9 cellular contexts compared by ENCODE assay signal in genomic region chr19:16293133-16294085, GRCh38.
DNase-seq lines count a peak whose midpoint lies in the region; ATAC-seq lines count a peak whose summit lies in the region.
"Had no signal": no experiment of that assay in that cellular context is flagged by ENCODE, and none has a peak within 500 bp of the region (broad histone marks: within the 10 kb centered on the region; RNA-seq: fewer than 3 reads in every experiment).

No MANE protein-coding gene starts in this region.

- no peaks in the 10 kb centered on the region for H3K36me3 ChIP-seq in mucosa of stomach (ENCODE audit: control insufficient read depth, insufficient read depth, low read length)

- H3K4me1 ChIP-seq in mucosa of stomach (ENCODE audit: control insufficient read depth, insufficient read depth, low read length), result peaks cover 43% of the 10 kb centered on the region

- peak; percentile 93 for DNase-seq in AG08395 (ENCODE audit: low spot score)
- DNase-seq in NCI-H2196 treated with DMSO at 0.1 percent for 48 hours (lab: John Stamatoyannopoulos, UW; ENCODE audit: unreplicated experiment), result peak; percentile 7
- peak; percentile 93 for DNase-seq in dedifferentiated amniotic fluid mesenchymal stem cell (ENCODE audit: extremely low spot score)
- no peak for DNase-seq in activated T-cell treated with anti-CD3 and anti-CD28 coated beads, Interleukin-2, amount 50 U/mL, for 1 hour
- DNase-seq in NCI-H2081 treated with DMSO at 0.1 percent for 48 hours (lab: John Stamatoyannopoulos, UW), result no peak
- DNase-seq in DMS153 (lab: John Stamatoyannopoulos, UW), result no peak
- DNase-seq: NCI-H1694 treated with DMSO at 0.1 percent for 48 hours had no signal

- no peaks in the 10 kb centered on the region for H3K27me3 ChIP-seq in mucosa of stomach (ENCODE audit: control insufficient read depth, insufficient read depth, low read length)

- H3K9me3 ChIP-seq in mucosa of stomach (ENCODE audit: control insufficient read depth, low read length), result no peaks in the 10 kb centered on the region

- ATAC-seq in HG03457 (IDR thresholded peaks at IDR 0.05; ENCODE audit: unreplicated experiment), result no peak

- peak overlapping the region; percentile 56 for H3K9ac ChIP-seq in mucosa of stomach (ENCODE audit: low read length)

- no peak overlapping the region for H3K4me3 ChIP-seq in mucosa of stomach (ENCODE audit: low read length)

Comparison
In these comparisons a context has a peak if more than half of its experiments do, and no peak if none do; other contexts are left out.
1. DNase-seq: peak in AG08395 (single experiment), NCI-H2196 treated with DMSO at 0.1 percent for 48 hours (single experiment) and dedifferentiated amniotic fluid mesenchymal stem cell (single experiment); none in activated T-cell treated with anti-CD3 and anti-CD28 coated beads, Interleukin-2, amount 50 U/mL, for 1 hour (single experiment), NCI-H2081 treated with DMSO at 0.1 percent for 48 hours (single experiment) and DMS153 (single experiment).